In genomic region chr7:8131694-8132605, GRCh38 we compare ENCODE assay signal across 10 cellular contexts.
DNase-seq lines count a peak whose midpoint lies in the region; ATAC-seq and TF ChIP-seq lines count a peak whose summit lies in the region.
"Had no signal": no experiment of that assay in that cellular context is flagged by ENCODE, and none has a peak within 500 bp of the region (broad histone marks: within the 10 kb centered on the region; RNA-seq: fewer than 3 reads in every experiment).

No MANE protein-coding gene starts in this region.

- H3K36me3 ChIP-seq in DND-41 (ENCODE audit: insufficient read depth, low read length) (no peaks in the 10 kb centered on the region), osteoblast (ENCODE audit: insufficient read depth, low read length) (no peaks in the 10 kb centered on the region)

- 0 out of 2 replicates have a peak overlapping the region, but pooled peaks have one; percentile 1 for H3K9ac ChIP-seq in DND-41 (ENCODE audit: low read depth, low read length)

- peak; percentile 33 for DNase-seq in DND-41
- DNase-seq in activated naive CD8-positive, alpha-beta T cell treated with anti-CD3 and anti-CD28 coated beads, Interleukin-2, amount 10 ng/mL, durations not matched to agents 7 days and 5 days = no peak
- DNase-seq in NCI-H1092 treated with DMSO at 0.1 percent for 48 hours (lab: John Stamatoyannopoulos, UW) = no peak
- DNase-seq in COR-L47 (lab: John Stamatoyannopoulos, UW) = no peak
- DNase-seq in HFFc6 = no peak
- no peak for DNase-seq in osteoblast (ENCODE audit: insufficient read length, low spot score, missing footprints)
- DNase-seq: hippocampal formation, NCI-H1417 treated with DMSO at 0.1 percent for 48 hours had no signal

- peak; percentile 93 for ATAC-seq in DND-41 (ENCODE audit: insufficient read depth, low read depth)
- peak; percentile 52 for ATAC-seq in GM19397 (IDR thresholded peaks at IDR 0.05; ENCODE audit: unreplicated experiment)
- ATAC-seq in HG03175 (IDR thresholded peaks at IDR 0.05; ENCODE audit: unreplicated experiment) = peak; percentile 55
- ATAC-seq in activated naive CD8-positive, alpha-beta T cell treated with anti-CD3 and anti-CD28 coated beads, Interleukin-2, amount 10 ng/mL, durations not matched to agents 7 days and 5 days (ENCODE audit: low read depth) = peak; percentile 80

- H3K27me3 ChIP-seq in DND-41 (ENCODE audit: insufficient read depth, low read length, poor library complexity) (no peaks in the 10 kb centered on the region), osteoblast (ENCODE audit: insufficient read depth, low read length) (no peaks in the 10 kb centered on the region)

- H3K4me1 ChIP-seq in DND-41 (ENCODE audit: insufficient read depth, low read length) = peaks cover 35% of the 10 kb centered on the region
- no peaks in the 10 kb centered on the region for H3K4me1 ChIP-seq in osteoblast (ENCODE audit: insufficient read depth, low read length)

- peak overlapping the region; percentile 57 for H3K4me2 ChIP-seq in DND-41 (ENCODE audit: insufficient read depth, low read length)
- no peak overlapping the region for H3K4me2 ChIP-seq in osteoblast (ENCODE audit: insufficient read depth, low read length)

- H3K4me3 ChIP-seq in DND-41 (ENCODE audit: low read depth in 1 of 2, low read length in 2 of 2) (peak overlapping the region in 1 of 2 experiments; percentile 19; a peak in 2 of 4 replicates), osteoblast (ENCODE audit: insufficient read depth, low read length) (no peak overlapping the region)

- TF ChIP-seq CTCF in DND-41 (IDR thresholded peaks at IDR 0.05; ENCODE audit: borderline replicate concordance, extremely low read depth, low read length, poor library complexity, severe bottlenecking) (no peak), HFFc6 (IDR thresholded peaks at IDR 0.05) (no peak), osteoblast (IDR thresholded peaks at IDR 0.05; ENCODE audit: extremely low read depth, low read depth, low read length) (no peak)

- H2AFZ ChIP-seq in DND-41 (ENCODE audit: low read depth, low read length) = peak overlapping the region; percentile 57
- no peak overlapping the region for H2AFZ ChIP-seq in osteoblast (ENCODE audit: low read length)

- no peaks in the 10 kb centered on the region for H4K20me1 ChIP-seq in DND-41 (ENCODE audit: insufficient read depth, low read length)
- H4K20me1 ChIP-seq in osteoblast (ENCODE audit: insufficient read depth, low read length) = no peaks in the 10 kb centered on the region

- H3K9me3 Mint-ChIP-seq in activated naive CD8-positive, alpha-beta T cell treated with anti-CD3 and anti-CD28 coated beads, Interleukin-2, amount 10 ng/mL, durations not matched to agents 7 days and 5 days = no peaks in the 10 kb centered on the region
- no peaks in the 10 kb centered on the region for H3K9me3 Mint-ChIP-seq in HFFc6

- H3K4me3 Mint-ChIP-seq in activated naive CD8-positive, alpha-beta T cell treated with anti-CD3 and anti-CD28 coated beads, Interleukin-2, amount 10 ng/mL, durations not matched to agents 7 days and 5 days = peak overlapping the region; percentile 72
- H3K4me3 Mint-ChIP-seq in HFFc6 = no peak overlapping the region

- POLR2A ChIA-PET in activated naive CD8-positive, alpha-beta T cell treated with anti-CD3 and anti-CD28 coated beads, Interleukin-2, amount 10 ng/mL, durations not matched to agents 7 days and 5 days (lab: Charles Lee) = interaction anchor here (0.7 to 2.3 kb wide), 6 partner anchors 16 to 164 kb away, joined by 3 to 12 read pairs (median 3); partner anchors contain the start of gene GLCCI1

- peak overlapping the region; percentile 94 for H3K27ac Mint-ChIP-seq in activated naive CD8-positive, alpha-beta T cell treated with anti-CD3 and anti-CD28 coated beads, Interleukin-2, amount 10 ng/mL, durations not matched to agents 7 days and 5 days
- H3K27ac Mint-ChIP-seq in HFFc6 = no peak overlapping the region

- no peaks in the 10 kb centered on the region for H3K79me2 ChIP-seq in DND-41 (ENCODE audit: insufficient read depth, low read length)
- H3K79me2 ChIP-seq in osteoblast (ENCODE audit: insufficient read depth, low read length) = no peaks in the 10 kb centered on the region

- H3K27ac ChIP-seq in DND-41 (ENCODE audit: low read length) (peak overlapping the region; percentile 66), osteoblast (ENCODE audit: low read depth, low read length) (no peak overlapping the region)

- no peaks in the 10 kb centered on the region for H3K27me3 Mint-ChIP-seq in activated naive CD8-positive, alpha-beta T cell treated with anti-CD3 and anti-CD28 coated beads, Interleukin-2, amount 10 ng/mL, durations not matched to agents 7 days and 5 days
- H3K27me3 Mint-ChIP-seq in HFFc6 (ENCODE audit: insufficient read depth) = peaks cover 14% of the 10 kb centered on the region; the same call in 1 of the 2 replicates

- H3K4me1 Mint-ChIP-seq in activated naive CD8-positive, alpha-beta T cell treated with anti-CD3 and anti-CD28 coated beads, Interleukin-2, amount 10 ng/mL, durations not matched to agents 7 days and 5 days = peaks cover 45% of the 10 kb centered on the region
- H3K4me1 Mint-ChIP-seq in HFFc6 (ENCODE audit: low read depth) = peaks cover 14% of the 10 kb centered on the region

- H3K36me3 Mint-ChIP-seq in activated naive CD8-positive, alpha-beta T cell treated with anti-CD3 and anti-CD28 coated beads, Interleukin-2, amount 10 ng/mL, durations not matched to agents 7 days and 5 days = no peaks in the 10 kb centered on the region
- no peaks in the 10 kb centered on the region for H3K36me3 Mint-ChIP-seq in HFFc6 (ENCODE audit: low read depth)

- H3K9me3 ChIP-seq in DND-41 (ENCODE audit: insufficient read depth, low read length, severe bottlenecking) (no peaks in the 10 kb centered on the region), osteoblast (ENCODE audit: low read depth, low read length) (no peaks in the 10 kb centered on the region)
